Comparison of ENCODE assay signal across 1 cellular context in the genomic region with DNA sequence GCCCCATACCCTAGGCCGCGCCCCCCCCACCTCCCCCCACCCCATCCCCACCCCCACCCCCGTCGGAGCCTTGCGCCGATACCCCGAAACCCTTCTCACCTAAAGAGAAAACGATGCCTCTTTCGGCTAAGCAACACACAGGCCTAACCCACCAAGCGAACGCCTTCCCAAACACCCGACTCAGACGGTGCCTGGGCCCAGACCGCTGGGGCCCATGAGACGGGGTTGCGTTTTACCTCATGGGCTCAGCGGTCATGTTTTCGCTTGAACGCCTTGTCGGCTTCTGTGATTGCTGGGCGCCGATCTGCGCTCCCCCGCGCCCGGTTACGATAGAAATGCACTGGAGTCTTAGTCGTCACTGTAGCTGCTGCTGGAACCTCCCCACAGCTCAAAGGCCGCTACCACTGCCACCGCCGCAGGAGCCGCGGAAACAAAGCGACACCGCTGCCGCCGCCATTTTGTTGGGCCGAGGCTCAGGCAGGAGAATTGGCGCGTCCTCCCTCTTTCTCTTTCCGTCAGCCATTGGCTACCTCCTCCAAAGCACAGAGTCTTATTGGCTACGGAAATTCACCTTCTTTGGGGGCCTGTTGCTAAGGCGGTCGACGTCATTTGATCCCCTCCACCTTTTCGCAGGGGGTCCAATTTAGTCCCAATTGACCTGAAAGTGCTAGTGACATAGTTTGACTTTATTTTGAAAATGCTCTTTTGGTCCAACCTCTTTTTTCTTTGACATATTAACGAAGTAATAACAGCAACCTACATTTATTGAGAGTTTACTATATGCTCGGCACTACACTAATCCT.
TF ChIP-seq lines count a peak whose summit lies in the region.

A gene with protein sequence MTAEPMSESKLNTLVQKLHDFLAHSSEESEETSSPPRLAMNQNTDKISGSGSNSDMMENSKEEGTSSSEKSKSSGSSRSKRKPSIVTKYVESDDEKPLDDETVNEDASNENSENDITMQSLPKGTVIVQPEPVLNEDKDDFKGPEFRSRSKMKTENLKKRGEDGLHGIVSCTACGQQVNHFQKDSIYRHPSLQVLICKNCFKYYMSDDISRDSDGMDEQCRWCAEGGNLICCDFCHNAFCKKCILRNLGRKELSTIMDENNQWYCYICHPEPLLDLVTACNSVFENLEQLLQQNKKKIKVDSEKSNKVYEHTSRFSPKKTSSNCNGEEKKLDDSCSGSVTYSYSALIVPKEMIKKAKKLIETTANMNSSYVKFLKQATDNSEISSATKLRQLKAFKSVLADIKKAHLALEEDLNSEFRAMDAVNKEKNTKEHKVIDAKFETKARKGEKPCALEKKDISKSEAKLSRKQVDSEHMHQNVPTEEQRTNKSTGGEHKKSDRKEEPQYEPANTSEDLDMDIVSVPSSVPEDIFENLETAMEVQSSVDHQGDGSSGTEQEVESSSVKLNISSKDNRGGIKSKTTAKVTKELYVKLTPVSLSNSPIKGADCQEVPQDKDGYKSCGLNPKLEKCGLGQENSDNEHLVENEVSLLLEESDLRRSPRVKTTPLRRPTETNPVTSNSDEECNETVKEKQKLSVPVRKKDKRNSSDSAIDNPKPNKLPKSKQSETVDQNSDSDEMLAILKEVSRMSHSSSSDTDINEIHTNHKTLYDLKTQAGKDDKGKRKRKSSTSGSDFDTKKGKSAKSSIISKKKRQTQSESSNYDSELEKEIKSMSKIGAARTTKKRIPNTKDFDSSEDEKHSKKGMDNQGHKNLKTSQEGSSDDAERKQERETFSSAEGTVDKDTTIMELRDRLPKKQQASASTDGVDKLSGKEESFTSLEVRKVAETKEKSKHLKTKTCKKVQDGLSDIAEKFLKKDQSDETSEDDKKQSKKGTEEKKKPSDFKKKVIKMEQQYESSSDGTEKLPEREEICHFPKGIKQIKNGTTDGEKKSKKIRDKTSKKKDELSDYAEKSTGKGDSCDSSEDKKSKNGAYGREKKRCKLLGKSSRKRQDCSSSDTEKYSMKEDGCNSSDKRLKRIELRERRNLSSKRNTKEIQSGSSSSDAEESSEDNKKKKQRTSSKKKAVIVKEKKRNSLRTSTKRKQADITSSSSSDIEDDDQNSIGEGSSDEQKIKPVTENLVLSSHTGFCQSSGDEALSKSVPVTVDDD (N-terminal part only) (minus strand): TSS at position 471 of the 803 bp plus-strand sequence. CDS start 215 bp downstream, at position 256.

TF ChIP-seq in K562, 482 proteins besides CTCF, POLR2A, EP300 and RAD21 (continued from another document and continues in another):
- TF ChIP-seq, protein P1, sequence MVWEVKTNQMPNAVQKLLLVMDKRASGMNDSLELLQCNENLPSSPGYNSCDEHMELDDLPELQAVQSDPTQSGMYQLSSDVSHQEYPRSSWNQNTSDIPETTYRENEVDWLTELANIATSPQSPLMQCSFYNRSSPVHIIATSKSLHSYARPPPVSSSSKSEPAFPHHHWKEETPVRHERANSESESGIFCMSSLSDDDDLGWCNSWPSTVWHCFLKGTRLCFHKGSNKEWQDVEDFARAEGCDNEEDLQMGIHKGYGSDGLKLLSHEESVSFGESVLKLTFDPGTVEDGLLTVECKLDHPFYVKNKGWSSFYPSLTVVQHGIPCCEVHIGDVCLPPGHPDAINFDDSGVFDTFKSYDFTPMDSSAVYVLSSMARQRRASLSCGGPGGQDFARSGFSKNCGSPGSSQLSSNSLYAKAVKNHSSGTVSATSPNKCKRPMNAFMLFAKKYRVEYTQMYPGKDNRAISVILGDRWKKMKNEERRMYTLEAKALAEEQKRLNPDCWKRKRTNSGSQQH (CRISPR knock-in tag; IDR thresholded peaks at IDR 0.05): no peak
- TF ChIP-seq, protein P2, sequence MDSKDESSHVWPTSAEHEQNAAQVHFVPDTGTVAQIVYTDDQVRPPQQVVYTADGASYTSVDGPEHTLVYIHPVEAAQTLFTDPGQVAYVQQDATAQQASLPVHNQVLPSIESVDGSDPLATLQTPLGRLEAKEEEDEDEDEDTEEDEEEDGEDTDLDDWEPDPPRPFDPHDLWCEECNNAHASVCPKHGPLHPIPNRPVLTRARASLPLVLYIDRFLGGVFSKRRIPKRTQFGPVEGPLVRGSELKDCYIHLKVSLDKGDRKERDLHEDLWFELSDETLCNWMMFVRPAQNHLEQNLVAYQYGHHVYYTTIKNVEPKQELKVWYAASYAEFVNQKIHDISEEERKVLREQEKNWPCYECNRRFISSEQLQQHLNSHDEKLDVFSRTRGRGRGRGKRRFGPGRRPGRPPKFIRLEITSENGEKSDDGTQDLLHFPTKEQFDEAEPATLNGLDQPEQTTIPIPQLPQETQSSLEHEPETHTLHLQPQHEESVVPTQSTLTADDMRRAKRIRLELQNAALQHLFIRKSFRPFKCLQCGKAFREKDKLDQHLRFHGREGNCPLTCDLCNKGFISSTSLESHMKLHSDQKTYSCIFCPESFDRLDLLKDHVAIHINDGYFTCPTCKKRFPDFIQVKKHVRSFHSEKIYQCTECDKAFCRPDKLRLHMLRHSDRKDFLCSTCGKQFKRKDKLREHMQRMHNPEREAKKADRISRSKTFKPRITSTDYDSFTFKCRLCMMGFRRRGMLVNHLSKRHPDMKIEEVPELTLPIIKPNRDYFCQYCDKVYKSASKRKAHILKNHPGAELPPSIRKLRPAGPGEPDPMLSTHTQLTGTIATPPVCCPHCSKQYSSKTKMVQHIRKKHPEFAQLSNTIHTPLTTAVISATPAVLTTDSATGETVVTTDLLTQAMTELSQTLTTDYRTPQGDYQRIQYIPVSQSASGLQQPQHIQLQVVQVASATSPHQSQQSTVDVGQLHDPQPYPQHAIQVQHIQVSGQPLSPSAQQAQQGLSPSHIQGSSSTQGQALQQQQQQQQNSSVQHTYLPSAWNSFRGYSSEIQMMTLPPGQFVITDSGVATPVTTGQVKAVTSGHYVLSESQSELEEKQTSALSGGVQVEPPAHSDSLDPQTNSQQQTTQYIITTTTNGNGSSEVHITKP (IDR thresholded peaks at IDR 0.05; ENCODE audit: partially characterized antibody): peak; percentile 64
- TF ChIP-seq, protein P3, sequence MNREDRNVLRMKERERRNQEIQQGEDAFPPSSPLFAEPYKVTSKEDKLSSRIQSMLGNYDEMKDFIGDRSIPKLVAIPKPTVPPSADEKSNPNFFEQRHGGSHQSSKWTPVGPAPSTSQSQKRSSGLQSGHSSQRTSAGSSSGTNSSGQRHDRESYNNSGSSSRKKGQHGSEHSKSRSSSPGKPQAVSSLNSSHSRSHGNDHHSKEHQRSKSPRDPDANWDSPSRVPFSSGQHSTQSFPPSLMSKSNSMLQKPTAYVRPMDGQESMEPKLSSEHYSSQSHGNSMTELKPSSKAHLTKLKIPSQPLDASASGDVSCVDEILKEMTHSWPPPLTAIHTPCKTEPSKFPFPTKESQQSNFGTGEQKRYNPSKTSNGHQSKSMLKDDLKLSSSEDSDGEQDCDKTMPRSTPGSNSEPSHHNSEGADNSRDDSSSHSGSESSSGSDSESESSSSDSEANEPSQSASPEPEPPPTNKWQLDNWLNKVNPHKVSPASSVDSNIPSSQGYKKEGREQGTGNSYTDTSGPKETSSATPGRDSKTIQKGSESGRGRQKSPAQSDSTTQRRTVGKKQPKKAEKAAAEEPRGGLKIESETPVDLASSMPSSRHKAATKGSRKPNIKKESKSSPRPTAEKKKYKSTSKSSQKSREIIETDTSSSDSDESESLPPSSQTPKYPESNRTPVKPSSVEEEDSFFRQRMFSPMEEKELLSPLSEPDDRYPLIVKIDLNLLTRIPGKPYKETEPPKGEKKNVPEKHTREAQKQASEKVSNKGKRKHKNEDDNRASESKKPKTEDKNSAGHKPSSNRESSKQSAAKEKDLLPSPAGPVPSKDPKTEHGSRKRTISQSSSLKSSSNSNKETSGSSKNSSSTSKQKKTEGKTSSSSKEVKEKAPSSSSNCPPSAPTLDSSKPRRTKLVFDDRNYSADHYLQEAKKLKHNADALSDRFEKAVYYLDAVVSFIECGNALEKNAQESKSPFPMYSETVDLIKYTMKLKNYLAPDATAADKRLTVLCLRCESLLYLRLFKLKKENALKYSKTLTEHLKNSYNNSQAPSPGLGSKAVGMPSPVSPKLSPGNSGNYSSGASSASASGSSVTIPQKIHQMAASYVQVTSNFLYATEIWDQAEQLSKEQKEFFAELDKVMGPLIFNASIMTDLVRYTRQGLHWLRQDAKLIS (CRISPR knock-in tag; IDR thresholded peaks at IDR 0.05): no peak
- TF ChIP-seq MYNN (IDR thresholded peaks at IDR 0.05) (no peak), MYNN (CRISPR knock-in tag; IDR thresholded peaks at IDR 0.05) (no peak), SIN3A (IDR thresholded peaks at IDR 0.05; ENCODE audit: borderline replicate concordance in 2 of 2, control insufficient read depth in 1 of 2, low read depth in 2 of 2, low read length in 2 of 2) (no peak), STAT5A (IDR thresholded peaks at IDR 0.05; ENCODE audit: borderline replicate concordance, low read length) (no peak), GATAD2A (IDR thresholded peaks at IDR 0.05) (no peak), SUPT5H (IDR thresholded peaks at IDR 0.05) (peak; percentile 83), TRIM24 (IDR thresholded peaks at IDR 0.05) (no peak), CBX2 (IDR thresholded peaks at IDR 0.05; ENCODE audit: insufficient read depth, low read length, poor library complexity, severe bottlenecking) (no peak), ATF1 (CRISPR knock-in tag; IDR thresholded peaks at IDR 0.05) (no peak), ATF1 (tag; IDR thresholded peaks at IDR 0.05) (peak; percentile 75), ZNF764 (CRISPR knock-in tag; IDR thresholded peaks at IDR 0.05; ENCODE audit: low read depth) (no peak), XRCC5 (IDR thresholded peaks at IDR 0.05; ENCODE audit: low read depth, low read length) (no peak), NUFIP1 (IDR thresholded peaks at IDR 0.05; ENCODE audit: partially characterized antibody) (no peak), ZNF830 (CRISPR knock-in tag; IDR thresholded peaks at IDR 0.05) (no peak), ADNP (tag; IDR thresholded peaks at IDR 0.05) (no peak), MYC (IDR thresholded peaks at IDR 0.05; ENCODE audit: low read depth, low read length) (no peak), MYC (CRISPR knock-in tag; IDR thresholded peaks at IDR 0.05; ENCODE audit: borderline replicate concordance, low read depth) (no peak), ILF3 (IDR thresholded peaks at IDR 0.05; ENCODE audit: borderline replicate concordance) (no peak), ZNF785 (CRISPR knock-in tag; IDR thresholded peaks at IDR 0.05) (no peak)
- TF ChIP-seq, protein P4, sequence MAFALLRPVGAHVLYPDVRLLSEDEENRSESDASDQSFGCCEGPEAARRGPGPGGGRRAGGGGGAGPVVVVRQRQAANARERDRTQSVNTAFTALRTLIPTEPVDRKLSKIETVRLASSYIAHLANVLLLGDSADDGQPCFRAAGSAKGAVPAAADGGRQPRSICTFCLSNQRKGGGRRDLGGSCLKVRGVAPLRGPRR (CRISPR knock-in tag; IDR thresholded peaks at IDR 0.05): no peak
- TF ChIP-seq, protein P5, sequence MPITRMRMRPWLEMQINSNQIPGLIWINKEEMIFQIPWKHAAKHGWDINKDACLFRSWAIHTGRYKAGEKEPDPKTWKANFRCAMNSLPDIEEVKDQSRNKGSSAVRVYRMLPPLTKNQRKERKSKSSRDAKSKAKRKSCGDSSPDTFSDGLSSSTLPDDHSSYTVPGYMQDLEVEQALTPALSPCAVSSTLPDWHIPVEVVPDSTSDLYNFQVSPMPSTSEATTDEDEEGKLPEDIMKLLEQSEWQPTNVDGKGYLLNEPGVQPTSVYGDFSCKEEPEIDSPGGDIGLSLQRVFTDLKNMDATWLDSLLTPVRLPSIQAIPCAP (CRISPR knock-in tag; IDR thresholded peaks at IDR 0.05; ENCODE audit: borderline replicate concordance): no peak
- TF ChIP-seq, protein P6, sequence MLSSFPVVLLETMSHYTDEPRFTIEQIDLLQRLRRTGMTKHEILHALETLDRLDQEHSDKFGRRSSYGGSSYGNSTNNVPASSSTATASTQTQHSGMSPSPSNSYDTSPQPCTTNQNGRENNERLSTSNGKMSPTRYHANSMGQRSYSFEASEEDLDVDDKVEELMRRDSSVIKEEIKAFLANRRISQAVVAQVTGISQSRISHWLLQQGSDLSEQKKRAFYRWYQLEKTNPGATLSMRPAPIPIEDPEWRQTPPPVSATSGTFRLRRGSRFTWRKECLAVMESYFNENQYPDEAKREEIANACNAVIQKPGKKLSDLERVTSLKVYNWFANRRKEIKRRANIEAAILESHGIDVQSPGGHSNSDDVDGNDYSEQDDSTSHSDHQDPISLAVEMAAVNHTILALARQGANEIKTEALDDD (IDR thresholded peaks at IDR 0.05): no peak
- TF ChIP-seq, protein P7, sequence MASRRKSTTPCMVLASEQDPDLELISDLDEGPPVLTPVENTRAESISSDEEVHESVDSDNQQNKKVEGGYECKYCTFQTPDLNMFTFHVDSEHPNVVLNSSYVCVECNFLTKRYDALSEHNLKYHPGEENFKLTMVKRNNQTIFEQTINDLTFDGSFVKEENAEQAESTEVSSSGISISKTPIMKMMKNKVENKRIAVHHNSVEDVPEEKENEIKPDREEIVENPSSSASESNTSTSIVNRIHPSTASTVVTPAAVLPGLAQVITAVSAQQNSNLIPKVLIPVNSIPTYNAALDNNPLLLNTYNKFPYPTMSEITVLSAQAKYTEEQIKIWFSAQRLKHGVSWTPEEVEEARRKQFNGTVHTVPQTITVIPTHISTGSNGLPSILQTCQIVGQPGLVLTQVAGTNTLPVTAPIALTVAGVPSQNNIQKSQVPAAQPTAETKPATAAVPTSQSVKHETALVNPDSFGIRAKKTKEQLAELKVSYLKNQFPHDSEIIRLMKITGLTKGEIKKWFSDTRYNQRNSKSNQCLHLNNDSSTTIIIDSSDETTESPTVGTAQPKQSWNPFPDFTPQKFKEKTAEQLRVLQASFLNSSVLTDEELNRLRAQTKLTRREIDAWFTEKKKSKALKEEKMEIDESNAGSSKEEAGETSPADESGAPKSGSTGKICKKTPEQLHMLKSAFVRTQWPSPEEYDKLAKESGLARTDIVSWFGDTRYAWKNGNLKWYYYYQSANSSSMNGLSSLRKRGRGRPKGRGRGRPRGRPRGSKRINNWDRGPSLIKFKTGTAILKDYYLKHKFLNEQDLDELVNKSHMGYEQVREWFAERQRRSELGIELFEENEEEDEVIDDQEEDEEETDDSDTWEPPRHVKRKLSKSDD (conservative IDR thresholded peaks at IDR 0.05; ENCODE audit: low read length): no peak
- TF ChIP-seq, protein P8, sequence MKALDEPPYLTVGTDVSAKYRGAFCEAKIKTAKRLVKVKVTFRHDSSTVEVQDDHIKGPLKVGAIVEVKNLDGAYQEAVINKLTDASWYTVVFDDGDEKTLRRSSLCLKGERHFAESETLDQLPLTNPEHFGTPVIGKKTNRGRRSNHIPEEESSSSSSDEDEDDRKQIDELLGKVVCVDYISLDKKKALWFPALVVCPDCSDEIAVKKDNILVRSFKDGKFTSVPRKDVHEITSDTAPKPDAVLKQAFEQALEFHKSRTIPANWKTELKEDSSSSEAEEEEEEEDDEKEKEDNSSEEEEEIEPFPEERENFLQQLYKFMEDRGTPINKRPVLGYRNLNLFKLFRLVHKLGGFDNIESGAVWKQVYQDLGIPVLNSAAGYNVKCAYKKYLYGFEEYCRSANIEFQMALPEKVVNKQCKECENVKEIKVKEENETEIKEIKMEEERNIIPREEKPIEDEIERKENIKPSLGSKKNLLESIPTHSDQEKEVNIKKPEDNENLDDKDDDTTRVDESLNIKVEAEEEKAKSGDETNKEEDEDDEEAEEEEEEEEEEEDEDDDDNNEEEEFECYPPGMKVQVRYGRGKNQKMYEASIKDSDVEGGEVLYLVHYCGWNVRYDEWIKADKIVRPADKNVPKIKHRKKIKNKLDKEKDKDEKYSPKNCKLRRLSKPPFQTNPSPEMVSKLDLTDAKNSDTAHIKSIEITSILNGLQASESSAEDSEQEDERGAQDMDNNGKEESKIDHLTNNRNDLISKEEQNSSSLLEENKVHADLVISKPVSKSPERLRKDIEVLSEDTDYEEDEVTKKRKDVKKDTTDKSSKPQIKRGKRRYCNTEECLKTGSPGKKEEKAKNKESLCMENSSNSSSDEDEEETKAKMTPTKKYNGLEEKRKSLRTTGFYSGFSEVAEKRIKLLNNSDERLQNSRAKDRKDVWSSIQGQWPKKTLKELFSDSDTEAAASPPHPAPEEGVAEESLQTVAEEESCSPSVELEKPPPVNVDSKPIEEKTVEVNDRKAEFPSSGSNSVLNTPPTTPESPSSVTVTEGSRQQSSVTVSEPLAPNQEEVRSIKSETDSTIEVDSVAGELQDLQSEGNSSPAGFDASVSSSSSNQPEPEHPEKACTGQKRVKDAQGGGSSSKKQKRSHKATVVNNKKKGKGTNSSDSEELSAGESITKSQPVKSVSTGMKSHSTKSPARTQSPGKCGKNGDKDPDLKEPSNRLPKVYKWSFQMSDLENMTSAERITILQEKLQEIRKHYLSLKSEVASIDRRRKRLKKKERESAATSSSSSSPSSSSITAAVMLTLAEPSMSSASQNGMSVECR (CRISPR knock-in tag; IDR thresholded peaks at IDR 0.05): no peak
